9 cellular contexts compared by ENCODE assay signal in the genomic region with DNA sequence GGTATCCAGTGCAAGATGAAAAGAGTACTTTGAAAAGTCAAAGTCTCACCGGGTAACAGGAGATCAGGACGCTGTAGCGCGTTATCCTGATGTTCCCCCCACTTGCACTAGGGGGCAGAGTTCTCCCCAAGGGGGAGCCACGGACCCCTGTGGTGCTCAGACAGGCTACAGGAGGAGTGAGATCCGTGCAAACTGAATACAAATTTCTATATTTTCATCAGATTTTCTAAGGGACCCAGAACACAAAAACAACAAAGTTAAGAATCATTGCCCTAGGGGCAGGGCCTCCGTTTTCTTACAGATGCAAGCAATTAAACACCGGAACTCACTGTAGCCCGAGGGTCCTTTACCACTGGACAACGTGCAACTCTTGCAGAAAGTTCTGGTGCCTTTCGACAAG. TPM values are rescaled to one million over a fixed set of nuclear protein-coding genes. Genes with fewer than 3 reads are reported as not detected.
A peak's percentile ranks its signal among the peaks of the same experiment; 100 is the strongest.
DNase-seq lines count a peak whose midpoint lies in the region; ATAC-seq and TF ChIP-seq lines count a peak whose summit lies in the region.
"Had no signal": no experiment of that assay in that cellular context is flagged by ENCODE, and none has a peak within 500 bp of the region (broad histone marks: within the 10 kb centered on the region; RNA-seq: fewer than 3 reads in every experiment).

No MANE protein-coding gene starts in this region.

- POLR2A ChIA-PET in T-cell (lab: Charles Lee): no interaction called here

- TF ChIP-seq EP300 in Ishikawa (IDR thresholded peaks at IDR 0.05; ENCODE audit: borderline replicate concordance): no peak
- TF ChIP-seq EP300 in neural cell (conservative IDR thresholded peaks at IDR 0.05; ENCODE audit: poor library complexity, severe bottlenecking): no peak

- H3K27me3 ChIP-seq in esophagus (ENCODE audit: control insufficient read depth in 1 of 2, insufficient read depth in 2 of 2, low read length in 2 of 2) (no peaks in the 10 kb centered on the region), neural cell (ENCODE audit: insufficient read depth, low read depth, low read length) (peaks cover 40% of the 10 kb centered on the region)

- no peaks in the 10 kb centered on the region for H3K9me2 ChIP-seq in neural cell (ENCODE audit: insufficient read depth, low read length)

- H3K79me2 ChIP-seq in neural cell (replicated peaks; ENCODE audit: insufficient read depth, low read length): peaks cover 5% of the 10 kb centered on the region

- no peaks in the 10 kb centered on the region for H4K20me1 ChIP-seq in neural cell (ENCODE audit: insufficient read depth)

- H3K4me1 ChIP-seq in esophagus (ENCODE audit: control insufficient read depth in 2 of 2, insufficient read depth in 2 of 2, low read length in 1 of 2): peaks cover 8% of the 10 kb centered on the region in 2 donors

- H3K9me3 Mint-ChIP-seq in T-helper 2 cell treated with Interferon-gamma antibody and Interleukin-4, amounts not matched to agents 5 μg/mL and 100 μg/mL, for 36 hours: no peaks in the 10 kb centered on the region
- H3K9me3 Mint-ChIP-seq in T-cell: no peaks in the 10 kb centered on the region

- H3K27ac ChIP-seq in esophagus (ENCODE audit: low read depth in 2 of 2, low read length in 1 of 2): no peak overlapping the region
- H3K27ac ChIP-seq in neural cell (ENCODE audit: low read length): no peak overlapping the region

- peak; percentile 51 for TF ChIP-seq RAD21 in Ishikawa (IDR thresholded peaks at IDR 0.05; ENCODE audit: low read depth)
- no peak for TF ChIP-seq RAD21 in neural cell (conservative IDR thresholded peaks at IDR 0.05)

- H3K9me3 ChIP-seq in esophagus (ENCODE audit: control insufficient read depth in 2 of 2, insufficient read depth in 1 of 2, low read depth in 1 of 2, low read length in 1 of 2) (no peaks in the 10 kb centered on the region), neural cell (ENCODE audit: low read length) (no peaks in the 10 kb centered on the region)

- peak overlapping the region; percentile 6 to 65 for H3K4me3 ChIP-seq in esophagus (ENCODE audit: low read depth in 1 of 2, low read length in 2 of 2)
- no peak overlapping the region for H3K4me3 ChIP-seq in neural cell (ENCODE audit: low read length)

- 1 to 9% methylated on average over 11 of the region's 11 CpGs for WGBS in esophagus, 2 donors

- peaks cover 14% of the 10 kb centered on the region for H3K4me1 Mint-ChIP-seq in T-helper 2 cell treated with Interferon-gamma antibody and Interleukin-4, amounts not matched to agents 5 μg/mL and 100 μg/mL, for 36 hours (ENCODE audit: low read depth)
- peaks cover 19 to 26% (median 23%) of the 10 kb centered on the region in 3 donors for H3K4me1 Mint-ChIP-seq in T-cell

- no peaks in the 10 kb centered on the region for H3F3A ChIP-seq in neural cell (ENCODE audit: insufficient read depth, low read length, poor library complexity, severe bottlenecking)

- no peak overlapping the region for H3K27ac Mint-ChIP-seq in T-helper 2 cell treated with Interferon-gamma antibody and Interleukin-4, amounts not matched to agents 5 μg/mL and 100 μg/mL, for 36 hours
- H3K27ac Mint-ChIP-seq in T-cell: no peak overlapping the region
- H3K27ac Mint-ChIP-seq: memory B cell had no signal

- ATAC-seq in GM21737 (IDR thresholded peaks at IDR 0.05; ENCODE audit: unreplicated experiment) (peak; percentile 50), T-cell (replicated peaks in 1 of 4) (no peak)

- no peak overlapping the region for H3K9ac ChIP-seq in neural cell (ENCODE audit: low read length)

- CTCF ChIA-PET in T-cell (lab: Charles Lee): no interaction called here

- H3K36me3 ChIP-seq in esophagus (ENCODE audit: control insufficient read depth in 2 of 2, insufficient read depth in 2 of 2, low read length in 1 of 2) (no peaks in the 10 kb centered on the region), neural cell (ENCODE audit: insufficient read depth, low read length) (no peaks in the 10 kb centered on the region)

- peak overlapping the region; percentile 44 for H3K4me3 Mint-ChIP-seq in T-helper 2 cell treated with Interferon-gamma antibody and Interleukin-4, amounts not matched to agents 5 μg/mL and 100 μg/mL, for 36 hours
- peak overlapping the region in 1 of 3 donors; percentile 80 for H3K4me3 Mint-ChIP-seq in T-cell

- H2AFZ ChIP-seq in neural cell (ENCODE audit: low read depth, low read length): no peak overlapping the region

- peak; percentile 52 for TF ChIP-seq CTCF in neural cell (IDR thresholded peaks at IDR 0.05; ENCODE audit: poor library complexity, severe bottlenecking)

- H3K4me2 ChIP-seq in neural cell (ENCODE audit: low read length): no peak overlapping the region

- no peaks in the 10 kb centered on the region for H3K36me3 Mint-ChIP-seq in T-helper 2 cell treated with Interferon-gamma antibody and Interleukin-4, amounts not matched to agents 5 μg/mL and 100 μg/mL, for 36 hours (ENCODE audit: low read depth)
- no peaks in the 10 kb centered on the region for H3K36me3 Mint-ChIP-seq in T-cell

- H3K27me3 Mint-ChIP-seq in T-helper 2 cell treated with Interferon-gamma antibody and Interleukin-4, amounts not matched to agents 5 μg/mL and 100 μg/mL, for 36 hours (ENCODE audit: low read depth): peaks cover 60% of the 10 kb centered on the region
- H3K27me3 Mint-ChIP-seq in T-cell: peaks cover 66 to 70% of the 10 kb centered on the region in 2 donors

- peak; percentile 33 for DNase-seq in activated CD4-positive, CD25-positive, alpha-beta regulatory T cell treated with anti-CD3 and anti-CD28 coated beads, Interleukin-2, amount 50 U/mL, for 72 hours
- DNase-seq in activated CD4-positive, CD25-positive, alpha-beta regulatory T cell (lab: John Stamatoyannopoulos, UW): no peak
- peak; percentile 14 for DNase-seq in T-helper 2 cell treated with Interferon-gamma antibody and Interleukin-4, amounts not matched to agents 5 μg/mL and 100 μg/mL, for 36 hours (ENCODE audit: low spot score)
- DNase-seq in T-cell: no peak

TF ChIP-seq in Ishikawa, 13 proteins besides CTCF, POLR2A, EP300 and RAD21 (continues in another document):
- no peak for TF ChIP-seq TCF12 (IDR thresholded peaks at IDR 0.05; ENCODE audit: low read depth)
- TF ChIP-seq TEAD4 (IDR thresholded peaks at IDR 0.05): no peak
- TF ChIP-seq, protein P1, sequence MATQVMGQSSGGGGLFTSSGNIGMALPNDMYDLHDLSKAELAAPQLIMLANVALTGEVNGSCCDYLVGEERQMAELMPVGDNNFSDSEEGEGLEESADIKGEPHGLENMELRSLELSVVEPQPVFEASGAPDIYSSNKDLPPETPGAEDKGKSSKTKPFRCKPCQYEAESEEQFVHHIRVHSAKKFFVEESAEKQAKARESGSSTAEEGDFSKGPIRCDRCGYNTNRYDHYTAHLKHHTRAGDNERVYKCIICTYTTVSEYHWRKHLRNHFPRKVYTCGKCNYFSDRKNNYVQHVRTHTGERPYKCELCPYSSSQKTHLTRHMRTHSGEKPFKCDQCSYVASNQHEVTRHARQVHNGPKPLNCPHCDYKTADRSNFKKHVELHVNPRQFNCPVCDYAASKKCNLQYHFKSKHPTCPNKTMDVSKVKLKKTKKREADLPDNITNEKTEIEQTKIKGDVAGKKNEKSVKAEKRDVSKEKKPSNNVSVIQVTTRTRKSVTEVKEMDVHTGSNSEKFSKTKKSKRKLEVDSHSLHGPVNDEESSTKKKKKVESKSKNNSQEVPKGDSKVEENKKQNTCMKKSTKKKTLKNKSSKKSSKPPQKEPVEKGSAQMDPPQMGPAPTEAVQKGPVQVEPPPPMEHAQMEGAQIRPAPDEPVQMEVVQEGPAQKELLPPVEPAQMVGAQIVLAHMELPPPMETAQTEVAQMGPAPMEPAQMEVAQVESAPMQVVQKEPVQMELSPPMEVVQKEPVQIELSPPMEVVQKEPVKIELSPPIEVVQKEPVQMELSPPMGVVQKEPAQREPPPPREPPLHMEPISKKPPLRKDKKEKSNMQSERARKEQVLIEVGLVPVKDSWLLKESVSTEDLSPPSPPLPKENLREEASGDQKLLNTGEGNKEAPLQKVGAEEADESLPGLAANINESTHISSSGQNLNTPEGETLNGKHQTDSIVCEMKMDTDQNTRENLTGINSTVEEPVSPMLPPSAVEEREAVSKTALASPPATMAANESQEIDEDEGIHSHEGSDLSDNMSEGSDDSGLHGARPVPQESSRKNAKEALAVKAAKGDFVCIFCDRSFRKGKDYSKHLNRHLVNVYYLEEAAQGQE (IDR thresholded peaks at IDR 0.05; ENCODE audit: low read depth): no peak

TF ChIP-seq in neural cell, 6 proteins besides CTCF, POLR2A, EP300 and RAD21:
- no peak for TF ChIP-seq TAF1 (IDR thresholded peaks at IDR 0.05; ENCODE audit: low read depth)
- no peak for TF ChIP-seq MXI1 (conservative IDR thresholded peaks at IDR 0.05; ENCODE audit: poor library complexity, severe bottlenecking)
- TF ChIP-seq, protein P1 (IDR thresholded peaks at IDR 0.05; ENCODE audit: borderline replicate concordance): no peak
- no peak for TF ChIP-seq POLR2AphosphoS5 (IDR thresholded peaks at IDR 0.05)
- no peak for TF ChIP-seq EZH2 (IDR thresholded peaks at IDR 0.05; ENCODE audit: borderline replicate concordance, insufficient read depth, low read length, poor library complexity, severe bottlenecking)
- no peak for TF ChIP-seq SMC3 (conservative IDR thresholded peaks at IDR 0.05; ENCODE audit: poor library complexity)

RNA-seq across cellular contexts. Expression of gene MYO10, which starts 2.0 kb away (rescaled TPM):
- polyA plus RNA-seq in esophagus: 1 to 10 TPM; 5.8 to 5.9 TPM
- 3.1 and 3.2 TPM in 2 replicates for polyA plus RNA-seq in neural cell
- 13.4 and 17.3 TPM in 2 replicates for polyA minus RNA-seq in neural cell
- under 1 TPM in 3 of 5 donors, not detected in 2; 0.20 to 0.47 (median 0.23) TPM for total RNA-seq in T-cell

Comparison
In these comparisons a context has a peak if more than half of its experiments do, and no peak if none do; other contexts are left out.
1. DNase-seq: peak in activated CD4-positive, CD25-positive, alpha-beta regulatory T cell treated with anti-CD3 and anti-CD28 coated beads, Interleukin-2, amount 50 U/mL, for 72 hours (single experiment) and T-helper 2 cell treated with Interferon-gamma antibody and Interleukin-4, amounts not matched to agents 5 μg/mL and 100 μg/mL, for 36 hours (single experiment); none in activated CD4-positive, CD25-positive, alpha-beta regulatory T cell (0 of 4) and T-cell (0 of 34).